ENCODE assay signal across 11 cellular contexts in genomic region chr3:54067060-54067459, GRCh38. TPM values are rescaled to one million over a fixed set of nuclear protein-coding genes. Genes with fewer than 3 reads are reported as not detected.
"Had no signal": no experiment of that assay in that cellular context is flagged by ENCODE, and none has a peak within 500 bp of the region (broad histone marks: within the 10 kb centered on the region; RNA-seq: fewer than 3 reads in every experiment).

No MANE protein-coding gene starts in this region.

- H3K27ac ChIP-seq: left lung, prostate gland, sigmoid colon had no signal

- ATAC-seq: activated naive CD4-positive, alpha-beta T cell treated with anti-CD3 and anti-CD28 coated beads, Interleukin-2, amount 50 U/mL, for 72 hours; left lung had no signal

- H3K4me1 ChIP-seq: left lung, prostate gland, sigmoid colon had no signal

- H3K27me3 ChIP-seq: left lung, sigmoid colon had no signal

- H3K9me3 ChIP-seq: prostate gland had no signal

- DNase-seq: activated effector memory CD4-positive, alpha-beta T cell treated with Interleukin-2 at 50 U/mL for 16 hours; activated T-cell treated with anti-CD3 and anti-CD28 coated beads, Interleukin-2, amount 50 U/mL, for 1 hour; left lung; sigmoid colon; stimulated activated CD4-positive, alpha-beta T cell treated with anti-CD3 and anti-CD28 coated beads, Interleukin-2, amount 100 ng/mL, for 24 hours; stimulated activated naive CD4-positive, alpha-beta T cell; substantia nigra had no signal

- H3K4me3 ChIP-seq: left lung, prostate gland, sigmoid colon had no signal

- H3K36me3 ChIP-seq: left lung, prostate gland, sigmoid colon had no signal

RNA-seq across cellular contexts. Expression of gene CACNA2D3, which starts 55.3 kb away (rescaled TPM):
- total RNA-seq: activated naive CD4-positive, alpha-beta T cell treated with anti-CD3 and anti-CD28 coated beads, Interleukin-2, amount 50 U/mL, for 72 hours; chondrocyte; dermis microvascular lymphatic vessel endothelial cell had no signal
